ENCODE assay signal across 8 cellular contexts in genomic region chr16:8621572-8622314, GRCh38. TPM values are rescaled to one million over a fixed set of nuclear protein-coding genes. Genes with fewer than 3 reads are reported as not detected.
DNase-seq lines count a peak whose midpoint lies in the region; ATAC-seq, FAIRE-seq and TF ChIP-seq lines count a peak whose summit lies in the region.

Gene METTL22, plus strand, starts transcription at chr16:8621698. Its CDS starts 3,968 bp downstream, at chr16:8625666.

- H3K27ac Mint-ChIP-seq in nephron: peak within 1 kb of the TSS; percentile 58 to 94 (median 94)

- peaks cover 12% of the 10 kb centered on the region for H3K4me1 Mint-ChIP-seq in nephron

- peak within 1 kb of the TSS; percentile 93 to 98 (median 93) for H3K4me3 Mint-ChIP-seq in nephron

- no peak for FAIRE-seq in H54 (lab: Jason Lieb, UNC)

- no peak for TF ChIP-seq CTCF in nephron (IDR thresholded peaks at IDR 0.05; ENCODE audit: unreplicated experiment in 3 of 3)

- peak; percentile 78 for TF ChIP-seq POLR2A in H54 (IDR thresholded peaks at IDR 0.05; ENCODE audit: low read depth, low read length)

- H3K36me3 Mint-ChIP-seq in nephron (ENCODE audit: low read depth): peaks cover 18% of the 10 kb centered on the region

- ATAC-seq in stimulated activated naive CD8-positive, alpha-beta T cell treated with anti-CD3 and anti-CD28 coated beads, Interleukin-15, Interleukin-2, amounts not matched to agents 100 U/mL and 50 U/mL, for 24 hours: peak; percentile 90

- H3K9me3 Mint-ChIP-seq in nephron: no peaks in the 10 kb centered on the region

- peaks cover 3% of the 10 kb centered on the region for H3K27me3 Mint-ChIP-seq in nephron (ENCODE audit: low read depth)

- DNase-seq in ELF-1 (ENCODE audit: low read depth, low spot score) (peak; percentile 92), H54 (ENCODE audit: insufficient read length, low spot score) (peak; percentile 87), M059J (ENCODE audit: low read depth) (peak; percentile 79), SHP77 (lab: John Stamatoyannopoulos, UW) (peak; percentile 63 to 81), fibroblast of the conjunctiva (ENCODE audit: low read depth) (peak; percentile 81)
- DNase-seq in activated effector memory CD4-positive, alpha-beta T cell treated with anti-CD3 and anti-CD28 coated beads, Interleukin-2, amount 50 U/mL, for 16 hours: peak; percentile 97
- peak; percentile 97 for DNase-seq in stimulated activated naive CD8-positive, alpha-beta T cell treated with anti-CD3 and anti-CD28 coated beads, Interleukin-15, Interleukin-2, amounts not matched to agents 100 U/mL and 50 U/mL, for 24 hours

RNA-seq across cellular contexts. Expression of gene METTL22, which starts in this region (rescaled TPM):
- 17.3 and 23.6 TPM in 2 replicates for total RNA-seq in M059J (2014; rRNA removed; shearing (Covaris generic))

Comparison
In these comparisons a context has a peak if more than half of its experiments do, and no peak if none do; other contexts are left out.
1. Peak in every context shown above with its lines: DNase-seq and ATAC-seq.